ENCODE assay signal across 16 cellular contexts in genomic region chr12:107490000-107490399, GRCh38.
DNase-seq lines count a peak whose midpoint lies in the region; ATAC-seq, FAIRE-seq and TF ChIP-seq lines count a peak whose summit lies in the region.
"Had no signal": no experiment of that assay in that cellular context is flagged by ENCODE, and none has a peak within 500 bp of the region (broad histone marks: within the 10 kb centered on the region; RNA-seq: fewer than 3 reads in every experiment).

No MANE protein-coding gene starts in this region.

- H3K4me1 ChIP-seq in esophagus muscularis mucosa (peaks cover 0 to 6% (median 0%) of the 10 kb centered on the region in 4 donors), left lung (peaks cover 6% of the 10 kb centered on the region in 2 donors)
- H3K4me1 ChIP-seq: Caco-2, SJCRH30 had no signal

- 81% methylated on average over 3 of the region's 3 CpGs for WGBS in esophagus muscularis mucosa

- intact Hi-C loops in esophagus muscularis mucosa (cut with DNase I) (no loop called here), left lung (cut with DNase I) (no loop called here)

- H3K27me3 ChIP-seq in esophagus muscularis mucosa: peaks cover 0 to 6% (median 0%) of the 10 kb centered on the region in 4 donors
- no peaks in the 10 kb centered on the region for H3K27me3 ChIP-seq in left lung
- H3K27me3 ChIP-seq: SJCRH30 had no signal

- H3K4me3 ChIP-seq in esophagus muscularis mucosa (no peak overlapping the region), left lung (no peak overlapping the region)
- H3K4me3 ChIP-seq: SJCRH30 had no signal

- ATAC-seq in GM21367 (IDR thresholded peaks at IDR 0.05; ENCODE audit: unreplicated experiment) (peak; percentile 63), HG03159 (IDR thresholded peaks at IDR 0.05; ENCODE audit: unreplicated experiment) (peak; percentile 64), left lung (no peak), GM21737 (IDR thresholded peaks at IDR 0.05; ENCODE audit: unreplicated experiment) (no peak), GM18870 (IDR thresholded peaks at IDR 0.05; ENCODE audit: unreplicated experiment) (no peak)
- ATAC-seq: activated CD4-positive, alpha-beta T cell treated with anti-CD3 and anti-CD28 coated beads for 36 hours had no signal

- peak; percentile 61 for FAIRE-seq in GM12891 (lab: Jason Lieb, UNC)
- FAIRE-seq: bronchial epithelial cell had no signal

- H3K9me3 ChIP-seq in esophagus muscularis mucosa: no peaks in the 10 kb centered on the region
- H3K9me3 ChIP-seq in left lung: no peaks in the 10 kb centered on the region
- H3K9me3 ChIP-seq: Caco-2, SJCRH30 had no signal

- H3K27ac ChIP-seq in esophagus muscularis mucosa (replicated peaks in 1 of 4): no peak overlapping the region
- H3K27ac ChIP-seq in left lung: no peak overlapping the region
- H3K27ac ChIP-seq: SJCRH30 had no signal

- H3K36me3 ChIP-seq in esophagus muscularis mucosa (no peaks in the 10 kb centered on the region), left lung (no peaks in the 10 kb centered on the region)
- H3K36me3 ChIP-seq: SJCRH30 had no signal

- DNase-seq in GM12891 (ENCODE audit: insufficient read length, low spot score): no peak
- peak; percentile 30 for DNase-seq in germinal center (ENCODE audit: low spot score)
- no peak for DNase-seq in esophagus muscularis mucosa (ENCODE audit: extremely low spot score)
- DNase-seq in left lung: no peak
- DNase-seq: activated CD4-positive, alpha-beta T cell treated with anti-CD3 and anti-CD28 coated beads for 36 hours; Caco-2; NCI-H1436 treated with DMSO at 0.1 percent for 48 hours; NCI-H446; SJCRH30; stimulated activated CD4-positive, alpha-beta T cell treated with anti-CD3 and anti-CD28 coated beads, Interleukin-4, amount 100 ng/mL, for 1 hour; T-helper 2 cell had no signal

- no peak for TF ChIP-seq EP300 in esophagus muscularis mucosa (IDR thresholded peaks at IDR 0.05)

- TF ChIP-seq POLR2A in GM12891 (IDR thresholded peaks at IDR 0.05; ENCODE audit: low read depth, low read length) (no peak), esophagus muscularis mucosa (IDR thresholded peaks at IDR 0.05; ENCODE audit: low read depth) (no peak)

- TF ChIP-seq CTCF in esophagus muscularis mucosa (IDR thresholded peaks at IDR 0.05) (no peak), left lung (IDR thresholded peaks at IDR 0.05) (no peak)

TF ChIP-seq in GM12891, 5 proteins besides CTCF, POLR2A, EP300 and RAD21:
- TF ChIP-seq TAF1 (IDR thresholded peaks at IDR 0.05; ENCODE audit: low read depth, low read length): no peak
- TF ChIP-seq PAX5 (IDR thresholded peaks at IDR 0.05; ENCODE audit: insufficient read depth, low read length, severe bottlenecking): no peak
- no peak for TF ChIP-seq POLR2AphosphoS5 (IDR thresholded peaks at IDR 0.05; ENCODE audit: low read depth, low read length)
- no peak for TF ChIP-seq SPI1 (IDR thresholded peaks at IDR 0.05; ENCODE audit: low read depth, low read length)
- TF ChIP-seq POU2F2 (IDR thresholded peaks at IDR 0.05; ENCODE audit: low read depth, low read length): no peak

Comparison
In these comparisons a context has a peak if more than half of its experiments do, and no peak if none do; other contexts are left out.
1. ATAC-seq: peak in GM21367 (single experiment) and HG03159 (single experiment); none in left lung (single experiment), GM21737 (single experiment) and GM18870 (single experiment).